ENCODE assay signal across 11 cellular contexts in the genomic region with DNA sequence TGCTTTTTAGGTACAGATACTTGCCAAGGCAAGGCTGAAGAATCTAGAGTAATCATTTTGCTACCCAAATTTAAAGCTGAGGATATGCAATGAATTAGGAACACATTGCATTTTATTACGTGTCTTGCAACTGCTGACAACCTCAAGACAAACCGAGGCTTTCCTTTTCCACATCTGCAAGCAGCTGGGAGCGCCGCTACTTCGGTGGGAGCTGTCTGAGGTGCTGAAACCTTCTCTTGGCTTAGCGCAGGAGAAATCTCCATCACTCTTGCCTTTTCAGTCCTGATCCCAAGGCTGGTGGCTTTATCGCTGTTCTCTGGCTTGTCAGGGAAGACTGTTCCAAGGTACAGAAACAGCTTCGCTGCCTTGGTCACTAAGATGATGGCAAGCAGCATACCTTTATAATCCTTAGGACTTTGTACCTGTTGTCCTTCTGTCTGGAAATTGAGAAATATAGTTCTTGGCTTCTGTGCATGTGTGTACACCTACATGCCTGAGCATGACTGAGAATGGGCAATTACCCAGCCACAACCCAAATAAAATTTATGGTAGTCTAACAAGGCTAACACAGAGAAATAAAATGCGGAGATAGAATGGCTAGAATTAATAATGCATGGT. TPM values are rescaled to one million over a fixed set of nuclear protein-coding genes. Genes with fewer than 3 reads are reported as not detected.
DNase-seq lines count a peak whose midpoint lies in the region; FAIRE-seq and TF ChIP-seq lines count a peak whose summit lies in the region.
"Not testable (repeated sequence)": the region's sequence is repeated elsewhere in the genome, so short reads cannot be mapped to it uniquely, and the experiment has no call there.
"Had no signal": no experiment of that assay in that cellular context is flagged by ENCODE, and none has a peak within 500 bp of the region (broad histone marks: within the 10 kb centered on the region; RNA-seq: fewer than 3 reads in every experiment).

No MANE protein-coding gene starts in this region.

- H2AFZ ChIP-seq in H1 (ENCODE audit: low read length); neural cell (ENCODE audit: low read depth, low read length): not testable (repeated sequence)

- not testable (repeated sequence) for H3K23me2 ChIP-seq in H1 (ENCODE audit: low read depth, low read length)

- H3K36me3 Mint-ChIP-seq in activated naive CD4-positive, alpha-beta T cell treated with anti-CD3 and anti-CD28 coated beads, Interleukin-2, amount 10 ng/mL, durations not matched to agents 7 days and 5 days, result not testable (repeated sequence)

- not testable (repeated sequence) for H2BK20ac ChIP-seq in H1 (ENCODE audit: low read length)

- peaks cover 0 to 15% of the 10 kb centered on the region in 2 experiments; a peak in 1 of 4 replicates for H3K9me3 ChIP-seq in H1 (ENCODE audit: insufficient read depth in 2 of 2, low read depth in 1 of 2, low read length in 1 of 2)
- not testable (repeated sequence) for H3K9me3 ChIP-seq in neural cell (ENCODE audit: low read length); thyroid gland

- H2BK12ac ChIP-seq in H1 (ENCODE audit: low read depth, low read length), result not testable (repeated sequence)

- H3K36me3 ChIP-seq in H1 (ENCODE audit: control insufficient read depth in 2 of 4, insufficient read depth in 4 of 4, low read length in 3 of 4); neural cell (ENCODE audit: insufficient read depth, low read length); thyroid gland: not testable (repeated sequence)

- TF ChIP-seq RAD21 in H1 (IDR thresholded peaks at IDR 0.05 in 1 of 2, conservative IDR thresholded peaks at IDR 0.05 in 1 of 2; ENCODE audit: low read depth in 2 of 2, low read length in 2 of 2), result peak in 1 of 2 experiments; percentile 10; a peak in 3 of 4 replicates
- TF ChIP-seq RAD21 in neural cell (conservative IDR thresholded peaks at IDR 0.05), result not testable (repeated sequence)

- H3K27ac ChIP-seq in H1 (ENCODE audit: low read depth, low read length); neural cell (ENCODE audit: low read length); thyroid gland: not testable (repeated sequence)

- H3K79me1 ChIP-seq in H1 (ENCODE audit: low read depth, low read length), result not testable (repeated sequence)

- H4K8ac ChIP-seq in H1 (ENCODE audit: extremely low read depth, insufficient read depth, low read length), result not testable (repeated sequence)

- not testable (repeated sequence) for H3K14ac ChIP-seq in H1 (ENCODE audit: insufficient read length)

- not testable (repeated sequence) for TF ChIP-seq EP300 in H1 (IDR thresholded peaks at IDR 0.05; ENCODE audit: borderline replicate concordance in 1 of 2, low read depth in 2 of 2, low read length in 2 of 2); neural cell (conservative IDR thresholded peaks at IDR 0.05; ENCODE audit: poor library complexity, severe bottlenecking)

- not testable (repeated sequence) for H3K4me2 ChIP-seq in H1 (ENCODE audit: insufficient read depth in 1 of 2, low read depth in 2 of 2, low read length in 2 of 2); neural cell (ENCODE audit: low read length)

- not testable (repeated sequence) for H2BK5ac ChIP-seq in H1 (ENCODE audit: low read depth, low read length)

- not testable (repeated sequence) for H3K23ac ChIP-seq in H1 (ENCODE audit: insufficient read length)

- H3K4ac ChIP-seq in H1 (replicated peaks; ENCODE audit: insufficient read length, low read depth, low read length), result not testable (repeated sequence)

- H3K27me3 Mint-ChIP-seq in activated naive CD4-positive, alpha-beta T cell treated with anti-CD3 and anti-CD28 coated beads, Interleukin-2, amount 10 ng/mL, durations not matched to agents 7 days and 5 days, result peaks cover 20% of the 10 kb centered on the region

- not testable (repeated sequence) for H4K91ac ChIP-seq in H1 (replicated peaks; ENCODE audit: insufficient read length, low read length)

- H3K4me3 ChIP-seq in H1 (ENCODE audit: extremely low read depth in 1 of 4, insufficient read depth in 2 of 4, low read depth in 3 of 4, low read length in 4 of 4); thyroid gland (replicated peaks in 1 of 3): not testable (repeated sequence)
- peak overlapping the region; percentile 48 for H3K4me3 ChIP-seq in neural cell (ENCODE audit: low read length)

- H2AK5ac ChIP-seq in H1 (ENCODE audit: low read depth, low read length), result not testable (repeated sequence)

- H3K9me3 Mint-ChIP-seq in activated naive CD4-positive, alpha-beta T cell treated with anti-CD3 and anti-CD28 coated beads, Interleukin-2, amount 10 ng/mL, durations not matched to agents 7 days and 5 days, result not testable (repeated sequence)

- H3K56ac ChIP-seq in H1 (replicated peaks; ENCODE audit: insufficient read length, low read depth, low read length), result not testable (repeated sequence)

- not testable (repeated sequence) for H4K20me1 ChIP-seq in H1 (replicated peaks in 1 of 2; ENCODE audit: control insufficient read depth in 1 of 2, insufficient read depth in 2 of 2, low read length in 2 of 2); neural cell (ENCODE audit: insufficient read depth)

- not testable (repeated sequence) for TF ChIP-seq CTCF in H1 (IDR thresholded peaks at IDR 0.05; ENCODE audit: control extremely low read depth in 1 of 3, insufficient read depth in 1 of 3, low read depth in 1 of 3, low read length in 3 of 3); neural cell (IDR thresholded peaks at IDR 0.05; ENCODE audit: poor library complexity, severe bottlenecking); thyroid gland (IDR thresholded peaks at IDR 0.05)

- POLR2A ChIA-PET in H1 (lab: Charles Lee; ENCODE audit: partially characterized antibody), result not testable (repeated sequence)

- 25% methylated on average over 9 of the region's 9 CpGs; no CpG with 5 or more reads in 1 of the 2 experiments for WGBS in H1 (ENCODE audit: extremely low coverage in 1 of 2, insufficient coverage in 1 of 2, insufficient read length in 1 of 2, insufficient replicate concordance in 2 of 2, low coverage in 1 of 2, low lambda C conversion rate in 2 of 2, missing lambda C conversion rate in 1 of 2), 2 experiments
- 13 to 17% methylated on average over 8 to 9 of the region's 9 CpGs for WGBS in thyroid gland, 2 donors

- not testable (repeated sequence) for H3K27ac Mint-ChIP-seq in activated naive CD4-positive, alpha-beta T cell treated with anti-CD3 and anti-CD28 coated beads, Interleukin-2, amount 10 ng/mL, durations not matched to agents 7 days and 5 days

- not testable (repeated sequence) for H3K4me1 Mint-ChIP-seq in activated naive CD4-positive, alpha-beta T cell treated with anti-CD3 and anti-CD28 coated beads, Interleukin-2, amount 10 ng/mL, durations not matched to agents 7 days and 5 days

- DNase-seq in GM04504 (ENCODE audit: low read depth) (peak; percentile 3), KG1 (lab: John Stamatoyannopoulos, UW) (peak; percentile 1), SIG-M5 treated with dmso at 0.1 percent for 504 hours (lab: John Stamatoyannopoulos, UW; ENCODE audit: unreplicated experiment) (peak; percentile 0), H1 (ENCODE audit: low read depth in 1 of 2, low spot score in 2 of 2) (peak; percentile 46 to 80), hepatic stellate cell (ENCODE audit: low spot score) (peak; percentile 2), thyroid gland (peak; percentile 61 to 70)
- DNase-seq in activated naive CD4-positive, alpha-beta T cell treated with anti-CD3 and anti-CD28 coated beads, Interleukin-2, amount 10 ng/mL, durations not matched to agents 7 days and 5 days, result peak; percentile 61

- TF ChIP-seq POLR2A in H1 (IDR thresholded peaks at IDR 0.05; ENCODE audit: control extremely low read depth in 1 of 2, low read depth in 2 of 2, low read length in 2 of 2); thyroid gland (IDR thresholded peaks at IDR 0.05): not testable (repeated sequence)

- intact Hi-C loops in thyroid gland (cut with DNase I), result not testable (repeated sequence)

- H3K4me3 Mint-ChIP-seq in activated naive CD4-positive, alpha-beta T cell treated with anti-CD3 and anti-CD28 coated beads, Interleukin-2, amount 10 ng/mL, durations not matched to agents 7 days and 5 days, result not testable (repeated sequence)

- not testable (repeated sequence) for H3K9me2 ChIP-seq in neural cell (ENCODE audit: insufficient read depth, low read length)

- H4K5ac ChIP-seq in H1 (ENCODE audit: insufficient read length, low read depth, low read length), result not testable (repeated sequence)

- CTCF ChIA-PET in activated naive CD4-positive, alpha-beta T cell treated with anti-CD3 and anti-CD28 coated beads, Interleukin-2, amount 10 ng/mL, durations not matched to agents 7 days and 5 days (lab: Charles Lee); H1 (lab: Charles Lee; ENCODE audit: partially characterized antibody): not testable (repeated sequence)

- not testable (repeated sequence) for H2BK15ac ChIP-seq in H1 (ENCODE audit: low read length)

- H3K4me1 ChIP-seq in H1 (replicated peaks in 1 of 4; ENCODE audit: control insufficient read depth in 3 of 4, insufficient read depth in 4 of 4, low read length in 3 of 4); thyroid gland: not testable (repeated sequence)

- not testable (repeated sequence) for H3K79me2 ChIP-seq in H1 (ENCODE audit: control insufficient read depth in 1 of 2, insufficient read depth in 2 of 2, low read length in 2 of 2); neural cell (replicated peaks; ENCODE audit: insufficient read depth, low read length)

- FAIRE-seq in H1 (lab: Jason Lieb, UNC), result peak; percentile 99

- H3F3A ChIP-seq in neural cell (ENCODE audit: insufficient read depth, low read length, poor library complexity, severe bottlenecking), result not testable (repeated sequence)

- H3K27me3 ChIP-seq in H1 (replicated peaks in 1 of 4; ENCODE audit: control insufficient read depth in 3 of 4, extremely low read depth in 1 of 4, insufficient read depth in 3 of 4, low read length in 3 of 4); neural cell (ENCODE audit: insufficient read depth, low read depth, low read length); thyroid gland: not testable (repeated sequence)

- H3K9ac ChIP-seq in H1 (replicated peaks in 1 of 4; ENCODE audit: extremely low read depth in 1 of 4, low read depth in 3 of 4, low read length in 3 of 4); neural cell (ENCODE audit: low read length): not testable (repeated sequence)

- H3K18ac ChIP-seq in H1 (ENCODE audit: extremely low read depth, low read length), result not testable (repeated sequence)

- H2BK120ac ChIP-seq in H1 (replicated peaks; ENCODE audit: low read depth, low read length), result not testable (repeated sequence)

RNA-seq across cellular contexts. Expression of gene DPP6, which starts 3.4 kb away (rescaled TPM):
- total RNA-seq in H1 (2021; fragmentation: NEBNext Ultra II Directional; extraction: Animal tissue kit (Norgen Biotek cat#: 25700)), result 6.8 and 8.5 TPM in 2 replicates
- polyA plus RNA-seq in H1 (2011; rRNA removed) (4.3 and 4.7 TPM in 2 replicates), neural cell (20.4 and 21.8 TPM in 2 replicates)
- polyA plus RNA-seq in H1 (2011; cell fraction: cytosol; rRNA removed), result 5.1 TPM
- 8.8 TPM for polyA plus RNA-seq in H1 (2011; cell fraction: nucleus; rRNA removed)
- polyA plus RNA-seq in H1 (2012, experiment 1 of 2), result 3.6 to 5.6 TPM (median 4.4 TPM) in 4 replicates
- polyA plus RNA-seq in H1 (2012, experiment 2 of 2), result 1.00 TPM
- 8.1 TPM for polyA plus RNA-seq in H1 (2013, experiment 1 of 2)
- polyA plus RNA-seq in H1 (2013, experiment 2 of 2), result 7.0 TPM
- polyA minus RNA-seq in H1 (2011; rRNA and poly(A)+ RNA removed), result 9.9 and 13.5 TPM in 2 replicates
- polyA minus RNA-seq in H1 (2011; cell fraction: cytosol; rRNA and poly(A)+ RNA removed), result 3.5 TPM
- polyA minus RNA-seq in H1 (2011; cell fraction: nucleus; rRNA and poly(A)+ RNA removed), result 12.8 TPM
- polyA minus RNA-seq in neural cell, result 49.2 and 53.1 TPM in 2 replicates
- 10 to 100 TPM; 50.7 to 97.7 (median 68.9) TPM for total RNA-seq in thyroid gland
- total RNA-seq: activated T-helper 2 cell treated with anti-CD3 and anti-CD28 coated beads, Interferon-gamma antibody, Interleukin-2, Interleukin-4, amounts not matched to agents 10 μg/mL and 5 μg/mL and 100 μg/mL, durations not matched to agents 14 hours and 24 hours and 36 hours; CD4-positive, alpha-beta memory T cell; naive thymus-derived CD4-positive, alpha-beta T cell had no signal
- polyA plus RNA-seq: CD4-positive, alpha-beta memory T cell; naive thymus-derived CD4-positive, alpha-beta T cell had no signal

Comparison
In these comparisons a context has a peak if more than half of its experiments do, and no peak if none do; other contexts are left out.
1. DNase-seq: peak in every context shown above with its lines; median percentile 66 in thyroid gland; 63 in H1; 61 in activated naive CD4-positive, alpha-beta T cell treated with anti-CD3 and anti-CD28 coated beads, Interleukin-2, amount 10 ng/mL, durations not matched to agents 7 days and 5 days; 3 in GM04504; 2 in hepatic stellate cell; 1 in KG1; 0 in SIG-M5 treated with dmso at 0.1 percent for 504 hours.